In the genomic region with DNA sequence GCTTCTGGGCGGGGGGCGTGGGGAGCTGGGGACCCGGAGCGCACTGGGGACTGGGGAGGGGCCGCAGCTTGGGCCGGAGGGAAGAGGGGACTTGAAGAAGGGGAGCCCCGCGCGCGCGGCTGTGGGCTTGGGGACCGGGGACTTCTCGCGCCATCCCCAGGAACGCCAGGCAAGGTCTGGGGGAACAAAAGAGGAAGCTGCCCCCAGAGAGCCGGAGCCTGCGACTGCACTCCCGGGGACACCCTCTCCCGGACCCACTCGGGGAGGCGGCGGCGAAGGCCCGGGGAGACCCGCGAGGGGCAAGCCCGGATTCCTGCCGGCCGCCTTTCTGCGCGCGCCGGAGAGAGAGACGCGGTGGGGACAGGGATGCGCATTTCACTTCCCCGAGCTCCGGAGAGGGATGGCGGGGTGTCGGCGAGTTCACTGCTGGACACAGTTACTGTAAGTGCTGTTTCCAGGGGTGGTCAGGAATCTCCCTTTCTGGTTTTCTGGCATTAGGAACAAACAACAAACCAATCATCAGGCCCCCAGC, we compare ENCODE assay signal across 8 cellular contexts. TPM values are rescaled to one million over a fixed set of nuclear protein-coding genes. Genes with fewer than 3 reads are reported as not detected.
DNase-seq lines count a peak whose midpoint lies in the region; ATAC-seq and TF ChIP-seq lines count a peak whose summit lies in the region.

No MANE protein-coding gene starts in this region.

- no peaks in the 10 kb centered on the region for H3K27me3 ChIP-seq in muscle layer of duodenum (ENCODE audit: low read depth, low read length)

- H3K4me1 ChIP-seq in muscle layer of duodenum (ENCODE audit: control insufficient read depth in 1 of 2, insufficient read depth in 2 of 2, low read length in 2 of 2): peaks cover 0 to 22% of the 10 kb centered on the region in 2 donors

- H3K27ac Mint-ChIP-seq in T-helper 1 cell treated with Interleukin-12 subunit alpha and Interleukin-12 subunit beta and Interleukin-4 antibody, amounts not matched to agents 30 μg/mL and 1 μg/mL, for 36 hours: peak overlapping the region; percentile 88
- peak overlapping the region; percentile 98 for H3K27ac Mint-ChIP-seq in endothelial cell (ENCODE audit: unreplicated experiment)

- no peak for TF ChIP-seq CTCF in endothelial cell (IDR thresholded peaks at IDR 0.05; ENCODE audit: unreplicated experiment)

- H3K4me3 Mint-ChIP-seq in T-helper 1 cell treated with Interleukin-12 subunit alpha and Interleukin-12 subunit beta and Interleukin-4 antibody, amounts not matched to agents 30 μg/mL and 1 μg/mL, for 36 hours: peak overlapping the region; percentile 87
- peak overlapping the region; percentile 99 for H3K4me3 Mint-ChIP-seq in endothelial cell (ENCODE audit: unreplicated experiment)

- H3K4me3 ChIP-seq in muscle layer of duodenum (ENCODE audit: low read depth in 1 of 2, low read length in 2 of 2): peak overlapping the region; percentile 80 to 83

- H3K9me3 Mint-ChIP-seq in T-helper 1 cell treated with Interleukin-12 subunit alpha and Interleukin-12 subunit beta and Interleukin-4 antibody, amounts not matched to agents 30 μg/mL and 1 μg/mL, for 36 hours: peaks cover 13% of the 10 kb centered on the region
- no peaks in the 10 kb centered on the region for H3K9me3 Mint-ChIP-seq in endothelial cell (ENCODE audit: unreplicated experiment)

- peak overlapping the region; percentile 76 for H3K27ac ChIP-seq in muscle layer of duodenum (ENCODE audit: low read length)

- H3K9me3 ChIP-seq in muscle layer of duodenum (ENCODE audit: control insufficient read depth in 1 of 2, low read length in 2 of 2): no peaks in the 10 kb centered on the region

- no peaks in the 10 kb centered on the region for H3K27me3 Mint-ChIP-seq in T-helper 1 cell treated with Interleukin-12 subunit alpha and Interleukin-12 subunit beta and Interleukin-4 antibody, amounts not matched to agents 30 μg/mL and 1 μg/mL, for 36 hours (ENCODE audit: low read depth)
- peaks cover 4% of the 10 kb centered on the region for H3K27me3 Mint-ChIP-seq in endothelial cell (ENCODE audit: unreplicated experiment)

- DNase-seq in C1 segment of cervical spinal cord (lab: John Stamatoyannopoulos, UW): peak in 8 of 14 donors; percentile 46 to 74 (median 57)
- DNase-seq in endothelial cell (ENCODE audit: low spot score): peak; percentile 39
- DNase-seq in mucosa of gallbladder (ENCODE audit: low spot score): no peak
- DNase-seq in NCI-H446 treated with DMSO at 0.1 percent for 48 hours (lab: John Stamatoyannopoulos, UW): no peak

- ATAC-seq in GM19467 (IDR thresholded peaks at IDR 0.05; ENCODE audit: unreplicated experiment): peak; percentile 24
- ATAC-seq in GM21723 (IDR thresholded peaks at IDR 0.05; ENCODE audit: unreplicated experiment): no peak

- H3K36me3 Mint-ChIP-seq in T-helper 1 cell treated with Interleukin-12 subunit alpha and Interleukin-12 subunit beta and Interleukin-4 antibody, amounts not matched to agents 30 μg/mL and 1 μg/mL, for 36 hours (ENCODE audit: low read depth): peaks cover 6% of the 10 kb centered on the region
- H3K36me3 Mint-ChIP-seq in endothelial cell (ENCODE audit: low read depth, unreplicated experiment): peaks cover 19% of the 10 kb centered on the region

- no peaks in the 10 kb centered on the region for H3K36me3 ChIP-seq in muscle layer of duodenum (ENCODE audit: control insufficient read depth in 1 of 2, insufficient read depth in 2 of 2, low read length in 2 of 2)

- H3K4me1 Mint-ChIP-seq in T-helper 1 cell treated with Interleukin-12 subunit alpha and Interleukin-12 subunit beta and Interleukin-4 antibody, amounts not matched to agents 30 μg/mL and 1 μg/mL, for 36 hours (ENCODE audit: low read depth): peaks cover 20% of the 10 kb centered on the region
- H3K4me1 Mint-ChIP-seq in endothelial cell (ENCODE audit: unreplicated experiment): peaks cover 29% of the 10 kb centered on the region

RNA-seq across cellular contexts. Expression of gene ABCG1, which starts 0.7 kb away (rescaled TPM):
- total RNA-seq in endothelial cell (ENCODE audit: unreplicated experiment): 48.9 TPM
- total RNA-seq in mucosa of gallbladder: 19.5 TPM

Comparison
In these comparisons a context has a peak if more than half of its experiments do, and no peak if none do; other contexts are left out.
1. DNase-seq: peak in C1 segment of cervical spinal cord (8 of 14) and endothelial cell (single experiment); none in mucosa of gallbladder (single experiment) and NCI-H446 treated with DMSO at 0.1 percent for 48 hours (single experiment).